In genomic region chr15:43492673-43493601, GRCh38 we compare ENCODE assay signal across 8 cellular contexts. TPM values are rescaled to one million over a fixed set of nuclear protein-coding genes. Genes with fewer than 3 reads are reported as not detected.
DNase-seq lines count a peak whose midpoint lies in the region; ATAC-seq and TF ChIP-seq lines count a peak whose summit lies in the region.

TSS of gene TP53BP1 (minus strand) at chr15:43493156. CDS start at chr15:43493043, 113 bp downstream.

- intact Hi-C loops in activated CD4-positive, alpha-beta T cell treated with anti-CD3 and anti-CD28 coated beads, Interleukin-2, amount 10 ng/mL, durations not matched to agents 24 days and 14 days (cut with micrococcal nuclease) = loop anchor here (1.0 kb wide), 1 partner anchor 17 kb away; no protein-coding TSS in a partner anchor
- intact Hi-C loops in colonic mucosa (cut with DNase I) = no loop called here

- H3K27me3 Mint-ChIP-seq in activated CD4-positive, alpha-beta T cell treated with anti-CD3 and anti-CD28 coated beads, Interleukin-2, amount 10 ng/mL, durations not matched to agents 24 days and 14 days = no peaks in the 10 kb centered on the region

- H3K36me3 Mint-ChIP-seq in activated CD4-positive, alpha-beta T cell treated with anti-CD3 and anti-CD28 coated beads, Interleukin-2, amount 10 ng/mL, durations not matched to agents 24 days and 14 days (ENCODE audit: low read depth) = peaks cover 29% of the 10 kb centered on the region

- ATAC-seq in GM19328 (IDR thresholded peaks at IDR 0.05; ENCODE audit: unreplicated experiment) (peak; percentile 98), HG03469 (IDR thresholded peaks at IDR 0.05; ENCODE audit: unreplicated experiment) (peak; percentile 76)

- H3K36me3 ChIP-seq in BJ (ENCODE audit: control insufficient read depth, insufficient read depth, low read length) (no peaks in the 10 kb centered on the region; the same call in none of the 2 replicates), colonic mucosa (no peaks in the 10 kb centered on the region)

- H3K9me3 Mint-ChIP-seq in activated CD4-positive, alpha-beta T cell treated with anti-CD3 and anti-CD28 coated beads, Interleukin-2, amount 10 ng/mL, durations not matched to agents 24 days and 14 days = no peaks in the 10 kb centered on the region

- H3K4me3 Mint-ChIP-seq in activated CD4-positive, alpha-beta T cell treated with anti-CD3 and anti-CD28 coated beads, Interleukin-2, amount 10 ng/mL, durations not matched to agents 24 days and 14 days = peak within 1 kb of the TSS; percentile 91

- TF ChIP-seq CTCF in BJ (IDR thresholded peaks at IDR 0.05; ENCODE audit: insufficient read depth, low read depth, low read length) = no peak
- no peak for TF ChIP-seq CTCF in colonic mucosa (IDR thresholded peaks at IDR 0.05)

- H3K4me3 ChIP-seq in BJ (ENCODE audit: low read depth, low read length) (peak within 1 kb of the TSS; percentile 61), colonic mucosa (peak within 1 kb of the TSS; percentile 82)

- no peaks in the 10 kb centered on the region for H3K9me3 ChIP-seq in colonic mucosa

- H3K4me1 Mint-ChIP-seq in activated CD4-positive, alpha-beta T cell treated with anti-CD3 and anti-CD28 coated beads, Interleukin-2, amount 10 ng/mL, durations not matched to agents 24 days and 14 days = peaks cover 26% of the 10 kb centered on the region

- peak; percentile 70 for DNase-seq in BJ (ENCODE audit: low read depth)
- DNase-seq in NCI-H526 treated with DMSO at 0.1 percent for 48 hours (lab: John Stamatoyannopoulos, UW) = peak; percentile 95
- DNase-seq in activated CD4-positive, alpha-beta T cell treated with anti-CD3 and anti-CD28 coated beads, Interleukin-2, amount 10 ng/mL, durations not matched to agents 24 days and 14 days = peak; percentile 98
- DNase-seq in colonic mucosa = peak; percentile 98
- DNase-seq in kidney tubule cell (ENCODE audit: low spot score) = peak; percentile 95
- DNase-seq in stimulated activated CD4-positive, alpha-beta T cell treated with anti-CD3 and anti-CD28 coated beads, Interleukin-1b, Interleukin-23, amount 100 ng/mL, for 1 hour (ENCODE audit: low read depth in 2 of 2) = peak; percentile 82 to 83

- peaks cover 4% of the 10 kb centered on the region for H3K4me1 ChIP-seq in colonic mucosa

- peak within 1 kb of the TSS; percentile 79 for H3K27ac ChIP-seq in colonic mucosa

- CTCF ChIA-PET in BJ (lab: Yijun Ruan, JAX) = interaction anchor here (1.2 to 1.5 kb wide), 3 partner anchors 13 to 23 kb away, joined by 3 read pairs; no protein-coding TSS in a partner anchor

- H3K9ac ChIP-seq in colonic mucosa (ENCODE audit: low read depth in 2 of 2, low read length in 2 of 2) = peak within 1 kb of the TSS; percentile 77 to 81

- POLR2A ChIA-PET in BJ (lab: Charles Lee) = interaction anchor here (0.5 kb wide), 1 partner anchor 26 kb away, joined by 3 read pairs; no protein-coding TSS in a partner anchor

- H3K27me3 ChIP-seq in BJ (ENCODE audit: control insufficient read depth, insufficient read depth, low read length) = no peaks in the 10 kb centered on the region
- no peaks in the 10 kb centered on the region for H3K27me3 ChIP-seq in colonic mucosa

- H3K27ac Mint-ChIP-seq in activated CD4-positive, alpha-beta T cell treated with anti-CD3 and anti-CD28 coated beads, Interleukin-2, amount 10 ng/mL, durations not matched to agents 24 days and 14 days = peak within 1 kb of the TSS; percentile 98

RNA-seq across cellular contexts. Expression of gene TP53BP1, which starts in this region (rescaled TPM):
- polyA plus RNA-seq in BJ (2011; rRNA removed) = 48.3 and 59.9 TPM in 2 replicates
- polyA minus RNA-seq in BJ (2011; rRNA and poly(A)+ RNA removed) = 65.6 and 101 TPM in 2 replicates
- 38.7 and 40.0 TPM in 2 replicates for total RNA-seq in activated CD4-positive, alpha-beta T cell treated with anti-CD3 and anti-CD28 coated beads, Interleukin-2, amount 10 ng/mL, durations not matched to agents 24 days and 14 days
- total RNA-seq in colonic mucosa = 10 to 100 TPM; 27.7 to 31.4 TPM

Comparison
In these comparisons a context has a peak if more than half of its experiments do, and no peak if none do; other contexts are left out.
1. Peak in every context shown above with its lines: DNase-seq, ATAC-seq, H3K4me3 ChIP-seq and H3K27ac ChIP-seq.